Comparison of ENCODE assay signal across 17 cellular contexts in genomic region chr2:31270136-31270535, GRCh38. TPM values are rescaled to one million over a fixed set of nuclear protein-coding genes. Genes with fewer than 3 reads are reported as not detected.
A peak's percentile ranks its signal among the peaks of the same experiment; 100 is the strongest.
DNase-seq lines count a peak whose midpoint lies in the region; ATAC-seq and TF ChIP-seq lines count a peak whose summit lies in the region.
"Had no signal": no experiment of that assay in that cellular context is flagged by ENCODE, and none has a peak within 500 bp of the region (broad histone marks: within the 10 kb centered on the region; RNA-seq: fewer than 3 reads in every experiment).

No MANE protein-coding gene starts in this region.

- peak; percentile 81 for DNase-seq in Daoy (ENCODE audit: low read depth)
- peak; percentile 80 for DNase-seq in PC-3
- DNase-seq in dedifferentiated amniotic fluid mesenchymal stem cell (ENCODE audit: extremely low spot score): peak; percentile 17
- DNase-seq in memory B cell (ENCODE audit: low spot score in 2 of 2): no peak
- no peak for DNase-seq in OCI-M2 (lab: John Stamatoyannopoulos, UW; ENCODE audit: unreplicated experiment)
- DNase-seq in heart left ventricle: no peak
- DNase-seq: activated CD4-positive, alpha-beta T cell treated with anti-CD3 and anti-CD28 coated beads for 36 hours; activated T-cell treated with anti-CD3 and anti-CD28 coated beads, Interleukin-2, amount 50 U/mL, for 24 hours; adrenal gland; glutamatergic neuron; naive thymus-derived CD8-positive, alpha-beta T cell; stimulated activated CD4-positive, alpha-beta T cell treated with anti-CD3 and anti-CD28 coated beads, Interleukin-4, amount 100 ng/mL, for 1 hour; T-helper 1 cell had no signal

- ATAC-seq in PC-3: peak; percentile 88
- no peak for ATAC-seq in memory B cell (ENCODE audit: low read depth)
- no peak for ATAC-seq in HG02678 (IDR thresholded peaks at IDR 0.05; ENCODE audit: unreplicated experiment)
- ATAC-seq in GM18873 (IDR thresholded peaks at IDR 0.05; ENCODE audit: low FRiP score, unreplicated experiment): no peak
- ATAC-seq in heart left ventricle: no peak
- ATAC-seq: activated CD4-positive, alpha-beta T cell treated with anti-CD3 and anti-CD28 coated beads for 36 hours; naive thymus-derived CD8-positive, alpha-beta T cell had no signal

- CTCF ChIA-PET in PC-3 (lab: Charles Lee): no interaction called here

- H3K36me3 ChIP-seq in PC-3 (ENCODE audit: low read depth, low read length): no peaks in the 10 kb centered on the region
- H3K36me3 ChIP-seq in heart left ventricle: peaks cover 0 to 13% (median 0%) of the 10 kb centered on the region in 9 donors

- H3K27ac Mint-ChIP-seq in memory B cell: peak overlapping the region; percentile 25
- H3K27ac Mint-ChIP-seq: activated CD4-positive, alpha-beta T cell treated with anti-CD3 and anti-CD28 coated beads for 36 hours; activated T-cell treated with anti-CD3 and anti-CD28 coated beads, Interleukin-2, amount 50 U/mL, for 24 hours; naive thymus-derived CD8-positive, alpha-beta T cell had no signal

- WGBS in heart left ventricle, 4 donors: 94 to 98% (median 97%) methylated on average over 3 of the region's 3 CpGs

- H3K36me3 Mint-ChIP-seq in memory B cell: peaks cover 13% of the 10 kb centered on the region

- peaks cover 38% of the 10 kb centered on the region for H3K4me1 Mint-ChIP-seq in memory B cell
- H3K4me1 Mint-ChIP-seq: activated CD4-positive, alpha-beta T cell treated with anti-CD3 and anti-CD28 coated beads for 36 hours; naive thymus-derived CD8-positive, alpha-beta T cell had no signal

- H3F3A ChIP-seq in PC-3 (ENCODE audit: low read length, unreplicated experiment): no peaks in the 10 kb centered on the region

- H3K4me2 ChIP-seq in PC-3 (ENCODE audit: low read length): no peak overlapping the region

- H3K9me3 Mint-ChIP-seq in memory B cell: no peaks in the 10 kb centered on the region
- H3K9me3 Mint-ChIP-seq: activated T-cell treated with anti-CD3 and anti-CD28 coated beads, Interleukin-2, amount 50 U/mL, for 24 hours; naive thymus-derived CD8-positive, alpha-beta T cell had no signal

- no peaks in the 10 kb centered on the region for H3K27me3 Mint-ChIP-seq in memory B cell

- POLR2A ChIA-PET in PC-3 (lab: Charles Lee; ENCODE audit: unreplicated experiment): no interaction called here

- TF ChIP-seq POLR2A in heart left ventricle (IDR thresholded peaks at IDR 0.05): no peak

- H3K9me2 ChIP-seq in PC-3 (replicated peaks; ENCODE audit: low read length): no peaks in the 10 kb centered on the region

- TF ChIP-seq CTCF in PC-3 (conservative IDR thresholded peaks at IDR 0.05; ENCODE audit: low read depth, low read length) (no peak), heart left ventricle (IDR thresholded peaks at IDR 0.05) (no peak)

- no peak overlapping the region for H2AFZ ChIP-seq in PC-3 (ENCODE audit: low read length)

- no peaks in the 10 kb centered on the region for H3K27me3 ChIP-seq in PC-3 (ENCODE audit: low read length)
- no peaks in the 10 kb centered on the region for H3K27me3 ChIP-seq in heart left ventricle
- H3K27me3 ChIP-seq: adrenal gland had no signal

- H3K4me3 ChIP-seq in PC-3 (ENCODE audit: low read length) (no peak overlapping the region), heart left ventricle (no peak overlapping the region)
- H3K4me3 ChIP-seq: adrenal gland had no signal

- H3K9ac ChIP-seq in PC-3 (ENCODE audit: low read length): no peak overlapping the region

- H3K79me2 ChIP-seq in PC-3 (ENCODE audit: low read length): no peaks in the 10 kb centered on the region

- H3K4me3 Mint-ChIP-seq in memory B cell: no peak overlapping the region
- H3K4me3 Mint-ChIP-seq: activated CD4-positive, alpha-beta T cell treated with anti-CD3 and anti-CD28 coated beads for 36 hours; activated T-cell treated with anti-CD3 and anti-CD28 coated beads, Interleukin-2, amount 50 U/mL, for 24 hours; naive thymus-derived CD8-positive, alpha-beta T cell had no signal

- BruUV-seq in PC-3 (replicated peaks; lab: Mats Ljungman, UMichigan): no TSS peak

- no peaks in the 10 kb centered on the region for H4K20me1 ChIP-seq in PC-3 (ENCODE audit: low read length)

- no peaks in the 10 kb centered on the region for H3K9me3 ChIP-seq in PC-3 (ENCODE audit: low read length)
- H3K9me3 ChIP-seq in heart left ventricle: no peaks in the 10 kb centered on the region
- H3K9me3 ChIP-seq: adrenal gland had no signal

- intact Hi-C loops in PC-3 (cut with micrococcal nuclease) (loop anchor here (2.0 kb wide), 1 partner anchor 63 kb away; no protein-coding TSS in a partner anchor), heart left ventricle (cut with DNase I) (loop anchor here in 1 of 10 donors (5.0 to 10.0 kb wide), 2 partner anchors 33 to 55 kb away; no protein-coding TSS in a partner anchor)

- H3K27ac ChIP-seq in PC-3 (ENCODE audit: low read length): no peak overlapping the region
- peak overlapping the region in 1 of 12 donors; percentile 17 for H3K27ac ChIP-seq in heart left ventricle

- peaks cover 18% of the 10 kb centered on the region for H3K4me1 ChIP-seq in PC-3 (ENCODE audit: insufficient read depth, low read length)
- H3K4me1 ChIP-seq in heart left ventricle: peaks cover 0 to 42% (median under 1%) of the 10 kb centered on the region in 12 donors

RNA-seq across cellular contexts. Expression of gene EHD3, which starts 36.2 kb away (rescaled TPM):
- total RNA-seq in Daoy (2014; rRNA removed; shearing (Covaris generic)): 2.6 and 4.1 TPM in 2 replicates
- total RNA-seq in PC-3 (2014; rRNA removed): 3.2 and 4.4 TPM in 2 replicates
- 10 to 100 TPM; 17.2 to 31.9 (median 25.5) TPM for total RNA-seq in heart left ventricle
- polyA plus RNA-seq in heart left ventricle: 10 to 100 TPM in 1 of 2 donors, 1 to 10 TPM in 1; 8.9 to 10.2 TPM
- total RNA-seq: HT-29 had no signal

RNA-seq across cellular contexts. Expression of gene CAPN14, which starts 52.8 kb away (rescaled TPM):
- 0.11 TPM in 1 of 2 replicates, not detected in the other for total RNA-seq in Daoy (2014; rRNA removed; shearing (Covaris generic))
- total RNA-seq in PC-3 (2014; rRNA removed) (0.35 TPM in 1 of 2 replicates, not detected in the other), heart left ventricle (under 1 TPM; 0.08 to 0.44 (median 0.19) TPM)
- under 1 TPM; 0.04 to 0.07 TPM for polyA plus RNA-seq in heart left ventricle
- total RNA-seq: HT-29, left lobe of liver had no signal

Comparison
In these comparisons a context has a peak if more than half of its experiments do, and no peak if none do; other contexts are left out.
1. DNase-seq: peak in Daoy (single experiment), PC-3 (single experiment) and dedifferentiated amniotic fluid mesenchymal stem cell (single experiment); none in memory B cell (0 of 2), OCI-M2 (single experiment) and heart left ventricle (0 of 5).